In the genomic region with DNA sequence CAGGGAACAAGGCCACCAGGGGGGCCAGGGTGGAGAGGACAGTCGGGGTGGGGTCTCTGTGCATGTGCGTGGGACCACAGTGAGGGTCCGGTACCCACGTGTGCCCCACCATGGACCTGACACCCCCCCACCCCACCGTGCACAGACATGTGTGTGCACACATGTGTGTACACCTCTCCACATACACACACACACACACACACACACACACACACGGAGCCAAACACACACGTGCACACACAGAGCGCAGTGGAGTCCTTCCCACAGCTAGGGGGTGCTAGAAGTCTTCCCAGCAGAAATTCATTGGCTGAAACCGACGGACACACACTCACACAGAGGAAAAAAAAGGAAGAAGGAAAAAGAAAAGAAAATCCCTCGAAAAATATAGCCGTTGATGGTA, we compare ENCODE assay signal across 9 cellular contexts. TPM values are rescaled to one million over a fixed set of nuclear protein-coding genes. Genes with fewer than 3 reads are reported as not detected.
DNase-seq lines count a peak whose midpoint lies in the region; ATAC-seq and TF ChIP-seq lines count a peak whose summit lies in the region.
"Had no signal": no experiment of that assay in that cellular context is flagged by ENCODE, and none has a peak within 500 bp of the region (broad histone marks: within the 10 kb centered on the region; RNA-seq: fewer than 3 reads in every experiment).

No MANE protein-coding gene starts in this region.

- H3K9me3 ChIP-seq in PC-3 (ENCODE audit: low read length), result no peaks in the 10 kb centered on the region
- no peaks in the 10 kb centered on the region for H3K9me3 ChIP-seq in gastroesophageal sphincter
- H3K9me3 ChIP-seq: BLaER1 treated with 17β-estradiol and CSF1 and Interleukin-3, amounts not matched to agents 10 nM and 100 nM had no signal

- peak; percentile 87 for TF ChIP-seq CTCF in KMS-11 (conservative IDR thresholded peaks at IDR 0.05; ENCODE audit: low read depth, low read length)
- peak; percentile 84 for TF ChIP-seq CTCF in PC-3 (conservative IDR thresholded peaks at IDR 0.05; ENCODE audit: low read depth, low read length)
- TF ChIP-seq CTCF in gastroesophageal sphincter (IDR thresholded peaks at IDR 0.05), result peak in 3 of 4 experiments; percentile 52 to 64 (median 60)
- peak; percentile 74 for TF ChIP-seq CTCF in progenitor cell of endocrine pancreas (IDR thresholded peaks at IDR 0.05; ENCODE audit: unreplicated experiment)

- peaks cover 10% of the 10 kb centered on the region for H3K4me1 Mint-ChIP-seq in progenitor cell of endocrine pancreas (ENCODE audit: low read depth)

- 0 to 20% methylated on average over 4 to 10 of the region's 12 CpGs for WGBS in gastroesophageal sphincter (ENCODE audit: low coverage in 1 of 2), 2 donors

- CTCF ChIA-PET in PC-3 (lab: Charles Lee), result no interaction called here

- H3K27me3 Mint-ChIP-seq in progenitor cell of endocrine pancreas, result no peaks in the 10 kb centered on the region

- H3K4me1 ChIP-seq in KMS-11 (ENCODE audit: low read depth, poor library complexity, severe bottlenecking) (peaks cover 7% of the 10 kb centered on the region), PC-3 (ENCODE audit: insufficient read depth, low read length) (peaks cover 3% of the 10 kb centered on the region; the same call in 1 of the 2 replicates), gastroesophageal sphincter (no peaks in the 10 kb centered on the region)

- H3K79me2 ChIP-seq in KMS-11 (ENCODE audit: insufficient read depth, low read depth) (no peaks in the 10 kb centered on the region), PC-3 (ENCODE audit: low read length) (no peaks in the 10 kb centered on the region)

- H3K9me3 Mint-ChIP-seq in progenitor cell of endocrine pancreas (ENCODE audit: low read depth), result no peaks in the 10 kb centered on the region

- H3K9ac ChIP-seq in KMS-11 (no peak overlapping the region), PC-3 (ENCODE audit: low read length) (no peak overlapping the region)
- H3K9ac ChIP-seq: BLaER1 treated with 17β-estradiol and CSF1 and Interleukin-3, amounts not matched to agents 10 nM and 100 nM had no signal

- no peaks in the 10 kb centered on the region for H3K36me3 ChIP-seq in KMS-11 (ENCODE audit: insufficient read depth)
- H3K36me3 ChIP-seq in PC-3 (ENCODE audit: low read depth, low read length), result no peaks in the 10 kb centered on the region
- H3K36me3 ChIP-seq in gastroesophageal sphincter, result no peaks in the 10 kb centered on the region
- H3K36me3 ChIP-seq: BLaER1 treated with 17β-estradiol and CSF1 and Interleukin-3, amounts not matched to agents 10 nM and 100 nM had no signal

- no peaks in the 10 kb centered on the region for H3K9me2 ChIP-seq in PC-3 (replicated peaks; ENCODE audit: low read length)

- BruUV-seq in PC-3 (replicated peaks; lab: Mats Ljungman, UMichigan), result no TSS peak

- H3K27ac ChIP-seq in KMS-11 (no peak overlapping the region), PC-3 (ENCODE audit: low read length) (no peak overlapping the region), gastroesophageal sphincter (no peak overlapping the region)
- H3K27ac ChIP-seq: BLaER1 treated with 17β-estradiol and CSF1 and Interleukin-3, amounts not matched to agents 10 nM and 100 nM had no signal

- ATAC-seq in PC-3 (peak; percentile 89), gastroesophageal sphincter (peak; percentile 30), GM18517 (IDR thresholded peaks at IDR 0.05; ENCODE audit: unreplicated experiment) (no peak)

- H3K36me3 Mint-ChIP-seq in progenitor cell of endocrine pancreas (ENCODE audit: insufficient read depth), result no peaks in the 10 kb centered on the region

- H3K4me3 Mint-ChIP-seq in progenitor cell of endocrine pancreas (ENCODE audit: low read depth), result no peak overlapping the region

- no peak for TF ChIP-seq POLR2A in gastroesophageal sphincter (IDR thresholded peaks at IDR 0.05)

- no peaks in the 10 kb centered on the region for H4K20me1 ChIP-seq in KMS-11 (ENCODE audit: insufficient read depth)
- H4K20me1 ChIP-seq in PC-3 (ENCODE audit: low read length), result no peaks in the 10 kb centered on the region

- H3K4me3 ChIP-seq in KMS-11 (IDR thresholded peaks at IDR 0.05; ENCODE audit: insufficient read depth, low read depth, low read length) (no peak overlapping the region), PC-3 (ENCODE audit: low read length) (no peak overlapping the region), gastroesophageal sphincter (no peak overlapping the region)
- H3K4me3 ChIP-seq: BLaER1 treated with 17β-estradiol and CSF1 and Interleukin-3, amounts not matched to agents 10 nM and 100 nM had no signal

- POLR2A ChIA-PET in PC-3 (lab: Charles Lee; ENCODE audit: unreplicated experiment), result no interaction called here

- no peak overlapping the region for H3K27ac Mint-ChIP-seq in progenitor cell of endocrine pancreas

- DNase-seq in NCI-H1417 (lab: John Stamatoyannopoulos, UW) (peak; percentile 40 to 81 (median 79)), NCI-H1417 treated with DMSO at 0.1 percent for 48 hours (lab: John Stamatoyannopoulos, UW) (no peak), PC-3 (peak; percentile 75), progenitor cell of endocrine pancreas (ENCODE audit: low spot score, unreplicated experiment) (peak; percentile 29)
- peak; percentile 70 for DNase-seq in activated effector memory CD4-positive, alpha-beta T cell treated with anti-CD3 and anti-CD28 coated beads, Interleukin-2, amount 50 U/mL, for 16 hours

- H3K27me3 ChIP-seq in KMS-11 (ENCODE audit: insufficient read depth, low read depth) (no peaks in the 10 kb centered on the region), PC-3 (ENCODE audit: low read length) (no peaks in the 10 kb centered on the region), gastroesophageal sphincter (peaks cover 34% of the 10 kb centered on the region)

- intact Hi-C loops in PC-3 (cut with micrococcal nuclease), result loop anchor here (1.0 to 5.0 kb wide), 3 partner anchors 268 to 515 kb away; no protein-coding TSS in a partner anchor

- TF ChIP-seq EP300 in gastroesophageal sphincter (IDR thresholded peaks at IDR 0.05), result no peak

- H3K4me2 ChIP-seq in KMS-11, result no peak overlapping the region
- H3K4me2 ChIP-seq in PC-3 (ENCODE audit: low read length), result peak overlapping the region; percentile 56; the same call in 1 of the 2 replicates

- H3F3A ChIP-seq in PC-3 (ENCODE audit: low read length, unreplicated experiment), result no peaks in the 10 kb centered on the region

- H2AFZ ChIP-seq in KMS-11 (ENCODE audit: low read depth), result no peak overlapping the region
- 0 out of 2 replicates have a peak overlapping the region, but pooled peaks have one; percentile 15 for H2AFZ ChIP-seq in PC-3 (ENCODE audit: low read length)

RNA-seq across cellular contexts. Expression of a gene that starts 42.8 kb away (rescaled TPM):
- total RNA-seq in PC-3 (2014; rRNA removed), result 15.0 and 26.8 TPM in 2 replicates
- total RNA-seq in gastroesophageal sphincter, result 10 to 100 TPM; 22.5 to 63.2 (median 35.1) TPM
- 65.4 and 68.6 TPM in 2 replicates for total RNA-seq in progenitor cell of endocrine pancreas
